Comparison of ENCODE assay signal across 18 cellular contexts in the genomic region with DNA sequence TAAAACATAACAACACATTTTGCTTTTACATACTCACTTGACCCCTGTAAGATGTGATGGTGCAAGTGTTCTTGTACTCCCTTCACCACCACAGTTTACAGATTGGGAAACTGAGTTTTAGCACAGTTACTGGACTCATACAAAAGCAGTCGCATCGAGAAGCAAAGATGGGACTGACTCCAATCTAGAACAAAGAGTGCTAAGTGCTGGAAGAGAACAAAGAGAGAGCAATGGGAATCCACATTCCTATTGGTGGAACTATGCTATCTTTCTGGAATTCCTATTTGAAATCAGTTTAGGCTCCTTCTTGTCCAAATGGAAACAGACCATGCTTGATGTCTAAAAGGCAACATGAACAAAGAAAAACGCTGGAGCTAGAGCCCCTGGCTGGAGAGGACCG. TPM values are rescaled to one million over a fixed set of nuclear protein-coding genes. Genes with fewer than 3 reads are reported as not detected.
DNase-seq lines count a peak whose midpoint lies in the region; ATAC-seq and TF ChIP-seq lines count a peak whose summit lies in the region.
"Had no signal": no experiment of that assay in that cellular context is flagged by ENCODE, and none has a peak within 500 bp of the region (broad histone marks: within the 10 kb centered on the region; RNA-seq: fewer than 3 reads in every experiment).

No MANE protein-coding gene starts in this region.

- peak overlapping the region; percentile 9 to 50 (median 49) for H3K27ac Mint-ChIP-seq in CD4-positive, CD25-positive, alpha-beta regulatory T cell

- no peak overlapping the region for H3K18ac ChIP-seq in mesenchymal stem cell (ENCODE audit: low read depth in 1 of 2, low read length in 2 of 2)

- H3K4me2 ChIP-seq in mesenchymal stem cell (ENCODE audit: low read length, poor library complexity, severe bottlenecking), result no peak overlapping the region

- H2BK12ac ChIP-seq in mesenchymal stem cell (ENCODE audit: low read length in 2 of 2), result no peak overlapping the region

- no peak overlapping the region for H3K14ac ChIP-seq in mesenchymal stem cell (ENCODE audit: low read length in 2 of 2)

- no peak overlapping the region for H3K27ac ChIP-seq in CD4-positive, CD25-positive, alpha-beta regulatory T cell (ENCODE audit: insufficient read depth, low read length, poor library complexity, severe bottlenecking)
- H3K27ac ChIP-seq in angular gyrus (ENCODE audit: low read depth, low read length) (peak overlapping the region; percentile 11), mesenchymal stem cell (ENCODE audit: low read length, poor library complexity, severe bottlenecking) (no peak overlapping the region), testis (no peak overlapping the region)

- no peaks in the 10 kb centered on the region for H3K36me3 ChIP-seq in CD4-positive, CD25-positive, alpha-beta regulatory T cell (ENCODE audit: control insufficient read depth, insufficient read depth, low read length)
- H3K36me3 ChIP-seq in mesenchymal stem cell (ENCODE audit: control insufficient read depth in 1 of 2, insufficient read depth in 2 of 2, low read depth in 1 of 2, low read length in 2 of 2) (no peaks in the 10 kb centered on the region), testis (ENCODE audit: low read depth, missing control alignments) (no peaks in the 10 kb centered on the region)

- H2AFZ ChIP-seq in mesenchymal stem cell (ENCODE audit: low read depth, low read length), result no peak overlapping the region

- H3K79me1 ChIP-seq in mesenchymal stem cell (replicated peaks; ENCODE audit: low read length, poor library complexity, severe bottlenecking), result peaks cover 20% of the 10 kb centered on the region

- no peaks in the 10 kb centered on the region for H3K27me3 ChIP-seq in CD4-positive, CD25-positive, alpha-beta regulatory T cell (ENCODE audit: control insufficient read depth, insufficient read depth, low read length)
- H3K27me3 ChIP-seq in mesenchymal stem cell (ENCODE audit: control insufficient read depth in 1 of 2, insufficient read depth in 1 of 2, low read length in 2 of 2), result no peaks in the 10 kb centered on the region
- no peaks in the 10 kb centered on the region for H3K27me3 ChIP-seq in testis

- peaks cover 32% of the 10 kb centered on the region for H3K4me1 ChIP-seq in CD4-positive, CD25-positive, alpha-beta regulatory T cell (ENCODE audit: control insufficient read depth, insufficient read depth, low read length, poor library complexity, severe bottlenecking)
- H3K4me1 ChIP-seq in mesenchymal stem cell (ENCODE audit: control insufficient read depth, insufficient read depth, low read depth, low read length), result peaks cover 13% of the 10 kb centered on the region
- peaks cover 43% of the 10 kb centered on the region for H3K4me1 ChIP-seq in testis

- H3K9me3 ChIP-seq in CD4-positive, CD25-positive, alpha-beta regulatory T cell (ENCODE audit: control insufficient read depth in 2 of 2, low read length in 2 of 2), result no peaks in the 10 kb centered on the region
- H3K9me3 ChIP-seq in mesenchymal stem cell (ENCODE audit: control insufficient read depth, low read length) (no peaks in the 10 kb centered on the region), testis (no peaks in the 10 kb centered on the region)

- H3K36me3 Mint-ChIP-seq in CD4-positive, CD25-positive, alpha-beta regulatory T cell, result peaks cover 17% of the 10 kb centered on the region

- H2BK15ac ChIP-seq in mesenchymal stem cell (ENCODE audit: low read depth, poor library complexity, severe bottlenecking), result no peak overlapping the region

- no peaks in the 10 kb centered on the region for H3K27me3 Mint-ChIP-seq in CD4-positive, CD25-positive, alpha-beta regulatory T cell
- H3K27me3 Mint-ChIP-seq: CD8-positive, alpha-beta memory T cell had no signal

- H3K23ac ChIP-seq in mesenchymal stem cell (ENCODE audit: low read length in 2 of 2), result no peak overlapping the region

- intact Hi-C loops in testis (cut with DNase I; ENCODE audit: low total_unique reads), result no loop called here

- 97% methylated on average over 4 of the region's 4 CpGs for WGBS in mesenchymal stem cell
- WGBS in testis, 2 donors, result 57 to 64% methylated on average over 4 of the region's 4 CpGs

- H3K4me1 Mint-ChIP-seq in CD4-positive, CD25-positive, alpha-beta regulatory T cell, result peaks cover 32 to 83% (median 66%) of the 10 kb centered on the region in 4 donors

- H3K4ac ChIP-seq in mesenchymal stem cell (ENCODE audit: low read depth in 1 of 2, low read length in 2 of 2), result no peak overlapping the region

- H2AK5ac ChIP-seq in mesenchymal stem cell (ENCODE audit: low read length, severe bottlenecking), result peak overlapping the region; percentile 56

- no peak overlapping the region for H3K9ac ChIP-seq in mesenchymal stem cell (ENCODE audit: low read length)

- in situ Hi-C loops in KBM-7 (cut with MboI; ENCODE audit: low pct_unique_long_range_greater_than_20kb, low sequenced_read_pairs), result no loop called here

- H4K91ac ChIP-seq in mesenchymal stem cell (ENCODE audit: low read length), result no peak overlapping the region

- no peak for TF ChIP-seq POLR2A in testis (IDR thresholded peaks at IDR 0.05)

- no peak overlapping the region for H2BK5ac ChIP-seq in mesenchymal stem cell (ENCODE audit: low read depth, low read length, poor library complexity, severe bottlenecking)

- ATAC-seq in CD4-positive, CD25-positive, alpha-beta regulatory T cell (ENCODE audit: low read depth in 2 of 2), result no peak
- ATAC-seq: HepG2 had no signal

- H3K4me3 ChIP-seq in CD4-positive, CD25-positive, alpha-beta regulatory T cell (ENCODE audit: low read depth, low read length), result no peak overlapping the region
- no peak overlapping the region for H3K4me3 ChIP-seq in mesenchymal stem cell (ENCODE audit: insufficient read depth in 1 of 2, low read depth in 1 of 2, low read length in 2 of 2)
- H3K4me3 ChIP-seq in testis, result no peak overlapping the region

- no peak for TF ChIP-seq CTCF in testis (IDR thresholded peaks at IDR 0.05)

- DNase-seq in CD4-positive, CD25-positive, alpha-beta regulatory T cell, result no peak
- no peak for DNase-seq in mesenchymal stem cell
- peak; percentile 43 for DNase-seq in putamen (ENCODE audit: low spot score)
- DNase-seq in testis, result no peak
- DNase-seq in stimulated activated CD4-positive, alpha-beta T cell treated with anti-CD3 and anti-CD28 coated beads, Interleukin-15, amount 100 ng/mL, for 24 hours, result no peak
- no peak for DNase-seq in KBM-7
- DNase-seq in CD1c-positive myeloid dendritic cell (ENCODE audit: extremely low spot score), result no peak
- DNase-seq: CD8-positive, alpha-beta memory T cell; KG1; MV-4-11; NCI-H1694 treated with DMSO at 0.1 percent for 48 hours; NCI-H510A; NCI-H748 treated with DMSO at 0.1 percent for 48 hours; OCI-M1; SHP77 treated with DMSO at 0.1 percent for 48 hours had no signal

- H2BK120ac ChIP-seq in mesenchymal stem cell (ENCODE audit: low read depth, low read length), result no peak overlapping the region

- H3K4me3 Mint-ChIP-seq in CD4-positive, CD25-positive, alpha-beta regulatory T cell, result peak overlapping the region in 1 of 4 donors; percentile 36
- H3K4me3 Mint-ChIP-seq: CD8-positive, alpha-beta memory T cell had no signal

- no peak overlapping the region for H4K8ac ChIP-seq in mesenchymal stem cell (ENCODE audit: low read length)

- no peaks in the 10 kb centered on the region for H3K9me3 Mint-ChIP-seq in CD4-positive, CD25-positive, alpha-beta regulatory T cell
- H3K9me3 Mint-ChIP-seq: CD8-positive, alpha-beta memory T cell had no signal

RNA-seq across cellular contexts. Expression of a gene that starts 9.1 kb away (rescaled TPM):
- total RNA-seq in CD4-positive, CD25-positive, alpha-beta regulatory T cell, result 50.8 TPM
- 1 to 10 TPM; 4.0 to 8.3 (median 6.1) TPM for polyA plus RNA-seq in CD4-positive, CD25-positive, alpha-beta regulatory T cell
- 40.1 TPM for polyA plus RNA-seq in mesenchymal stem cell (2013, experiment 1 of 2)
- polyA plus RNA-seq in mesenchymal stem cell (2013, experiment 2 of 2), result 35.1 TPM
- 100 to 1,000 TPM; 218 to 221 TPM for total RNA-seq in testis
- polyA plus RNA-seq in testis (ENCODE audit: insufficient read depth, low read depth, low replicate concordance), result 92.4 TPM

RNA-seq across cellular contexts. Expression of a gene that starts 9.6 kb away (rescaled TPM):
- total RNA-seq in CD4-positive, CD25-positive, alpha-beta regulatory T cell, result not detected
- polyA plus RNA-seq in CD4-positive, CD25-positive, alpha-beta regulatory T cell, result not detected
- polyA plus RNA-seq in mesenchymal stem cell (2013, experiment 1 of 2), result 0.23 TPM
- polyA plus RNA-seq in mesenchymal stem cell (2013, experiment 2 of 2), result 0.25 TPM
- 10 to 100 TPM; 21.6 to 22.1 TPM for total RNA-seq in testis
- 57.4 TPM for polyA plus RNA-seq in testis (ENCODE audit: insufficient read depth, low read depth, low replicate concordance)
- total RNA-seq: H1 had no signal
- polyA plus RNA-seq: CD8-positive, alpha-beta memory T cell had no signal

Comparison
In these comparisons a context has a peak if more than half of its experiments do, and no peak if none do; other contexts are left out.
1. RNA of a gene that starts 9.6 kb away (total RNA-seq): 21.6 to 22.1 TPM in testis; not detected in CD4-positive, CD25-positive, alpha-beta regulatory T cell (single experiment); every median in the first group is over 10 times any median in the second.